ENCODE assay signal across 21 cellular contexts in the genomic region with DNA sequence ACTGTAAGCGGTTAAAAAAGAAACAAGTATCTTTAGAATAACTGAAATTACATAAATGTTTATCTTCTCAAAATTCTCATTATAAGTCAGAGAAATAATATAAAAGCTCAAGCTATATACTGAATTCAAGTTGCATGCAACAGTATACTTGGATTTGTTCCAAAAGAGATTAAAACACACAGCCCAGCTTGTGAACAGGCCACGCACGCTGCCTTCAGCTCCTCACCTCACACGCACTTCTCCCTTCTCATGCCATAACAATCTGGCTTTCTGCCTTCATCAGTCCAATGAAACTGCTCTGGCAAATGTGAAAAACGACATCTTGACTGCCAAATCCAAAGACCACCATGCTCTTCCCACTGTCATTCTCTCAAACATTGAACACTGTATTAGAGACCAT. TPM values are rescaled to one million over a fixed set of nuclear protein-coding genes. Genes with fewer than 3 reads are reported as not detected.
DNase-seq lines count a peak whose midpoint lies in the region; ATAC-seq and TF ChIP-seq lines count a peak whose summit lies in the region.
"Had no signal": no experiment of that assay in that cellular context is flagged by ENCODE, and none has a peak within 500 bp of the region (broad histone marks: within the 10 kb centered on the region; RNA-seq: fewer than 3 reads in every experiment).

No MANE protein-coding gene starts in this region.

- no peaks in the 10 kb centered on the region for H3K9me2 ChIP-seq in SK-N-SH

- TF ChIP-seq CTCF in SK-N-SH (IDR thresholded peaks at IDR 0.05) (no peak), right atrium auricular region (IDR thresholded peaks at IDR 0.05) (no peak), progenitor cell of endocrine pancreas (IDR thresholded peaks at IDR 0.05; ENCODE audit: unreplicated experiment) (no peak), neural progenitor cell (IDR thresholded peaks at IDR 0.05) (no peak), nephron progenitor cell (IDR thresholded peaks at IDR 0.05) (no peak)

- H3K9me3 Mint-ChIP-seq in progenitor cell of endocrine pancreas (ENCODE audit: low read depth), result no peaks in the 10 kb centered on the region
- no peaks in the 10 kb centered on the region for H3K9me3 Mint-ChIP-seq in neural progenitor cell
- H3K9me3 Mint-ChIP-seq in nephron progenitor cell, result no peaks in the 10 kb centered on the region
- H3K9me3 Mint-ChIP-seq: activated CD4-positive, alpha-beta T cell treated with anti-CD3 and anti-CD28 coated beads, Interleukin-2, amount 10 ng/mL, durations not matched to agents 7 days and 5 days; activated T-cell treated with anti-CD3 and anti-CD28 coated beads, Interleukin-2, amount 50 U/mL, for 24 hours; H9; natural killer cell; stimulated activated naive B cell treated with anti-CD40 and anti-IgM and Interleukin-4, amounts not matched to agents 10 μg/mL and 1 μg/mL and 100 μg/mL, for 72 hours had no signal

- H3K27me3 Mint-ChIP-seq in progenitor cell of endocrine pancreas (no peaks in the 10 kb centered on the region), neural progenitor cell (ENCODE audit: insufficient read depth, low read depth) (no peaks in the 10 kb centered on the region), nephron progenitor cell (ENCODE audit: low read depth, poor library complexity) (no peaks in the 10 kb centered on the region)
- H3K27me3 Mint-ChIP-seq: activated CD4-positive, alpha-beta T cell treated with anti-CD3 and anti-CD28 coated beads, Interleukin-2, amount 10 ng/mL, durations not matched to agents 7 days and 5 days; activated T-cell treated with anti-CD3 and anti-CD28 coated beads, Interleukin-2, amount 50 U/mL, for 24 hours; stimulated activated naive B cell treated with anti-CD40 and anti-IgM and Interleukin-4, amounts not matched to agents 10 μg/mL and 1 μg/mL and 100 μg/mL, for 72 hours had no signal

- H3K4me1 ChIP-seq in SK-N-SH (ENCODE audit: control insufficient read depth in 1 of 2, insufficient read depth in 2 of 2, low read depth in 1 of 2, low read length in 1 of 2) (peaks cover 0 to 5% of the 10 kb centered on the region in 2 experiments; a peak in 1 of 4 replicates), right atrium auricular region (peaks cover 0 to 26% of the 10 kb centered on the region in 2 donors), neural progenitor cell (no peaks in the 10 kb centered on the region)
- H3K4me1 ChIP-seq: A549, lower lobe of right lung, Peyer's patch, right lobe of liver, upper lobe of right lung had no signal

- H3K4me3 Mint-ChIP-seq in progenitor cell of endocrine pancreas (ENCODE audit: low read depth) (no peak overlapping the region), neural progenitor cell (no peak overlapping the region), nephron progenitor cell (no peak overlapping the region)
- H3K4me3 Mint-ChIP-seq: activated CD4-positive, alpha-beta T cell treated with anti-CD3 and anti-CD28 coated beads, Interleukin-2, amount 10 ng/mL, durations not matched to agents 7 days and 5 days; activated T-cell treated with anti-CD3 and anti-CD28 coated beads, Interleukin-2, amount 50 U/mL, for 24 hours; H9; natural killer cell; stimulated activated naive B cell treated with anti-CD40 and anti-IgM and Interleukin-4, amounts not matched to agents 10 μg/mL and 1 μg/mL and 100 μg/mL, for 72 hours had no signal

- H3F3A ChIP-seq in SK-N-SH (replicated peaks; ENCODE audit: insufficient read depth) (no peaks in the 10 kb centered on the region), neural progenitor cell (ENCODE audit: low read depth) (no peaks in the 10 kb centered on the region)

- WGBS in SK-N-SH (ENCODE audit: low lambda C conversion rate), result 80% methylated on average over 5 of the region's 5 CpGs

- peaks cover 4% of the 10 kb centered on the region; the same call in 1 of the 2 replicates for H4K20me1 ChIP-seq in SK-N-SH (ENCODE audit: insufficient read depth)
- H4K20me1 ChIP-seq in neural progenitor cell (ENCODE audit: low read depth), result peaks cover 13% of the 10 kb centered on the region

- H3K36me3 Mint-ChIP-seq in progenitor cell of endocrine pancreas (ENCODE audit: insufficient read depth) (peaks cover 1% of the 10 kb centered on the region), neural progenitor cell (peaks cover 6% of the 10 kb centered on the region), nephron progenitor cell (ENCODE audit: low read depth) (peaks cover 24% of the 10 kb centered on the region)
- H3K36me3 Mint-ChIP-seq: natural killer cell had no signal

- H3K4me2 ChIP-seq in SK-N-SH (no peak overlapping the region), neural progenitor cell (no peak overlapping the region)
- H3K4me2 ChIP-seq: A549 had no signal

- ATAC-seq in SK-N-SH treated with all-trans-retinoic acid at 6 μM for 48 hours, result no peak
- ATAC-seq in GM19351 (IDR thresholded peaks at IDR 0.05; ENCODE audit: unreplicated experiment), result no peak
- ATAC-seq: A549; lower lobe of right lung; natural killer cell; right lobe of liver; stimulated activated naive B cell treated with anti-CD40 and anti-IgM and Interleukin-4, amounts not matched to agents 10 μg/mL and 1 μg/mL and 100 μg/mL, for 72 hours; upper lobe of right lung had no signal

- no peak for TF ChIP-seq RAD21 in SK-N-SH (IDR thresholded peaks at IDR 0.05; ENCODE audit: low read length)

- POLR2A ChIA-PET in SK-N-SH (lab: Yijun Ruan, JAX), result interaction anchor here (0.5 kb wide), 1 partner anchor 10 kb away, joined by 3 read pairs; no protein-coding TSS in a partner anchor

- no peaks in the 10 kb centered on the region for H3K4me1 Mint-ChIP-seq in progenitor cell of endocrine pancreas (ENCODE audit: low read depth)
- H3K4me1 Mint-ChIP-seq in neural progenitor cell, result peaks cover 6% of the 10 kb centered on the region
- H3K4me1 Mint-ChIP-seq in nephron progenitor cell, result no peaks in the 10 kb centered on the region
- H3K4me1 Mint-ChIP-seq: H9; stimulated activated naive B cell treated with anti-CD40 and anti-IgM and Interleukin-4, amounts not matched to agents 10 μg/mL and 1 μg/mL and 100 μg/mL, for 72 hours had no signal

- peaks cover 77% of the 10 kb centered on the region for H3K79me2 ChIP-seq in SK-N-SH (ENCODE audit: insufficient read depth)
- peaks cover 37% of the 10 kb centered on the region for H3K79me2 ChIP-seq in neural progenitor cell (ENCODE audit: low read depth)

- H2AFZ ChIP-seq in SK-N-SH (ENCODE audit: low read depth) (no peak overlapping the region), neural progenitor cell (replicated peaks) (no peak overlapping the region)

- H3K9ac ChIP-seq in SK-N-SH (no peak overlapping the region), neural progenitor cell (no peak overlapping the region)

- CTCF ChIA-PET in SK-N-SH (lab: Yijun Ruan, JAX), result interaction anchor here (0.6 to 2.2 kb wide), 3 partner anchors 48 to 470 kb away, joined by 3 to 12 read pairs (median 3); no protein-coding TSS in a partner anchor

- no peaks in the 10 kb centered on the region for H3K9me3 ChIP-seq in SK-N-SH
- H3K9me3 ChIP-seq in right atrium auricular region, result no peaks in the 10 kb centered on the region
- H3K9me3 ChIP-seq in neural progenitor cell (ENCODE audit: low read depth), result no peaks in the 10 kb centered on the region
- H3K9me3 ChIP-seq: A549, lower lobe of right lung, Peyer's patch, right lobe of liver, upper lobe of right lung had no signal

- H3K27ac Mint-ChIP-seq in progenitor cell of endocrine pancreas, result no peak overlapping the region
- H3K27ac Mint-ChIP-seq in neural progenitor cell, result no peak overlapping the region
- H3K27ac Mint-ChIP-seq in nephron progenitor cell, result no peak overlapping the region
- H3K27ac Mint-ChIP-seq: activated CD4-positive, alpha-beta T cell treated with anti-CD3 and anti-CD28 coated beads, Interleukin-2, amount 10 ng/mL, durations not matched to agents 7 days and 5 days; H9; natural killer cell; stimulated activated naive B cell treated with anti-CD40 and anti-IgM and Interleukin-4, amounts not matched to agents 10 μg/mL and 1 μg/mL and 100 μg/mL, for 72 hours had no signal

- H3K27ac ChIP-seq in SK-N-SH (ENCODE audit: low read depth in 2 of 2, low read length in 1 of 2) (no peak overlapping the region; a peak in 1 of 4 replicates), right atrium auricular region (peak overlapping the region; percentile 32 to 79), neural progenitor cell (no peak overlapping the region)
- H3K27ac ChIP-seq: A549, lower lobe of right lung, Peyer's patch, right lobe of liver, upper lobe of right lung had no signal

- TF ChIP-seq EP300 in SK-N-SH (IDR thresholded peaks at IDR 0.05; ENCODE audit: borderline replicate concordance in 1 of 2, low read depth in 1 of 2, low read length in 1 of 2), result no peak

- H3K36me3 ChIP-seq in SK-N-SH (replicated peaks in 1 of 2; ENCODE audit: control insufficient read depth in 1 of 2, insufficient read depth in 2 of 2, low read length in 1 of 2) (peaks cover 37 to 42% of the 10 kb centered on the region in 2 experiments), right atrium auricular region (peaks cover 9% of the 10 kb centered on the region), neural progenitor cell (no peaks in the 10 kb centered on the region)

- H3K27me3 ChIP-seq in SK-N-SH (ENCODE audit: insufficient read depth), result no peaks in the 10 kb centered on the region
- H3K27me3 ChIP-seq in right atrium auricular region, result no peaks in the 10 kb centered on the region
- H3K27me3 ChIP-seq in neural progenitor cell, result no peaks in the 10 kb centered on the region
- H3K27me3 ChIP-seq: Peyer's patch, right lobe of liver, upper lobe of right lung had no signal

- H3K4me3 ChIP-seq in SK-N-SH (ENCODE audit: low read depth in 2 of 2, low read length in 1 of 2), result no peak overlapping the region
- H3K4me3 ChIP-seq in right atrium auricular region, result no peak overlapping the region
- H3K4me3 ChIP-seq in neural progenitor cell, result no peak overlapping the region
- H3K4me3 ChIP-seq: A549, lower lobe of right lung, Peyer's patch, right lobe of liver, upper lobe of right lung had no signal

- DNase-seq in SK-N-SH (peak; percentile 42), cerebellum (ENCODE audit: low spot score) (peak; percentile 15), right atrium auricular region (ENCODE audit: low spot score) (no peak), progenitor cell of endocrine pancreas (ENCODE audit: low spot score, unreplicated experiment) (no peak), neural progenitor cell (ENCODE audit: low spot score) (no peak), nephron progenitor cell (no peak)
- DNase-seq: activated CD4-positive, alpha-beta T cell treated with anti-CD3 and anti-CD28 coated beads, Interleukin-2, amount 10 ng/mL, durations not matched to agents 7 days and 5 days; activated T-cell treated with anti-CD3 and anti-CD28 coated beads, Interleukin-2, amount 50 U/mL, for 24 hours; H9; lower lobe of right lung; natural killer cell; NCI-H1105 treated with DMSO at 0.1 percent for 48 hours; NCI-H510A treated with DMSO at 0.1 percent for 48 hours; Peyer's patch; right lobe of liver; stimulated activated naive B cell treated with anti-CD40 and anti-IgM and Interleukin-4, amounts not matched to agents 10 μg/mL and 1 μg/mL and 100 μg/mL, for 72 hours; upper lobe of right lung had no signal

RNA-seq across cellular contexts. Expression of gene ATP6V1E1, which starts 22.1 kb away (rescaled TPM):
- 140 and 195 TPM in 2 replicates for polyA plus RNA-seq in SK-N-SH (2012; rRNA removed)
- polyA plus RNA-seq in SK-N-SH (2012; cell fraction: cytosol; rRNA removed), result 181 and 188 TPM in 2 replicates
- 68.3 and 108 TPM in 2 replicates for polyA plus RNA-seq in SK-N-SH (2012; cell fraction: nucleus; rRNA removed)
- 62.7 TPM for total RNA-seq in cerebellum
- total RNA-seq in right atrium auricular region, result 100 to 1,000 TPM; 202 to 213 TPM
- total RNA-seq in progenitor cell of endocrine pancreas, result 59.7 and 61.3 TPM in 2 replicates
- total RNA-seq in neural progenitor cell (ENCODE audit: low replicate concordance), result 79.0 and 87.1 TPM in 2 replicates

RNA-seq across cellular contexts. Expression of gene BCL2L13, which starts 32.1 kb away (rescaled TPM):
- polyA plus RNA-seq in SK-N-SH (2012; rRNA removed), result 37.1 and 51.3 TPM in 2 replicates
- 34.8 and 43.2 TPM in 2 replicates for polyA plus RNA-seq in SK-N-SH (2012; cell fraction: cytosol; rRNA removed)
- polyA plus RNA-seq in SK-N-SH (2012; cell fraction: nucleus; rRNA removed), result 23.9 and 31.8 TPM in 2 replicates
- total RNA-seq in cerebellum (54.0 TPM), right atrium auricular region (10 to 100 TPM; 56.5 to 64.1 TPM), progenitor cell of endocrine pancreas (34.1 and 36.0 TPM in 2 replicates), neural progenitor cell (ENCODE audit: low replicate concordance) (41.2 and 47.7 TPM in 2 replicates)

RNA-seq across cellular contexts. Expression of gene SLC25A18, which starts 43.2 kb away (rescaled TPM):
- 0.02 TPM in 1 of 2 replicates, not detected in the other for polyA plus RNA-seq in SK-N-SH (2012; rRNA removed)
- polyA plus RNA-seq in SK-N-SH (2012; cell fraction: cytosol; rRNA removed), result not detected in 2 replicates
- polyA plus RNA-seq in SK-N-SH (2012; cell fraction: nucleus; rRNA removed), result not detected in 2 replicates
- 2.5 TPM for total RNA-seq in cerebellum
- 1 to 10 TPM in 1 of 2 donors, under 1 TPM in 1; 0.59 to 3.6 TPM for total RNA-seq in right atrium auricular region
- total RNA-seq in progenitor cell of endocrine pancreas, result 2.3 and 2.6 TPM in 2 replicates
- total RNA-seq in neural progenitor cell (ENCODE audit: low replicate concordance), result 0.37 and 0.88 TPM in 2 replicates
- total RNA-seq: activated CD4-positive, alpha-beta T cell treated with anti-CD3 and anti-CD28 coated beads, Interleukin-2, amount 10 ng/mL, durations not matched to agents 7 days and 5 days; natural killer cell; T-helper 2 cell treated with Interferon-gamma antibody and Interleukin-4, amounts not matched to agents 100 ng/mL and 5 ng/mL, for 36 hours had no signal
- polyA plus RNA-seq: A549 had no signal

Comparison
In these comparisons a context has a peak if more than half of its experiments do, and no peak if none do; other contexts are left out.
1. DNase-seq: peak in SK-N-SH (single experiment) and cerebellum (single experiment); none in right atrium auricular region (single experiment), progenitor cell of endocrine pancreas (single experiment), neural progenitor cell (single experiment) and nephron progenitor cell (single experiment).
2. H3K27ac ChIP-seq: peak in right atrium auricular region (2 of 2); none in SK-N-SH (0 of 2) and neural progenitor cell (single experiment).